Comparison of ENCODE assay signal across 23 cellular contexts in genomic region chr2:76763276-76763675, GRCh38.
"Had no signal": no experiment of that assay in that cellular context is flagged by ENCODE, and none has a peak within 500 bp of the region (broad histone marks: within the 10 kb centered on the region; RNA-seq: fewer than 3 reads in every experiment).

No MANE protein-coding gene starts in this region.

- H3K27me3 ChIP-seq: gastrocnemius medialis, neural progenitor cell, right lobe of liver, tibial nerve, upper lobe of left lung had no signal

- H3K36me3 Mint-ChIP-seq: memory B cell; naive B cell; neural progenitor cell; stimulated activated naive B cell treated with anti-CD40 and anti-IgM and Interleukin-4, amounts not matched to agents 10 μg/mL and 1 μg/mL and 100 μg/mL, for 72 hours had no signal

- H3K27me3 Mint-ChIP-seq: effector memory CD8-positive, alpha-beta T cell; memory B cell; naive B cell; progenitor cell of endocrine pancreas; stimulated activated naive B cell treated with anti-CD40 and anti-IgM and Interleukin-4, amounts not matched to agents 10 μg/mL and 1 μg/mL and 100 μg/mL, for 72 hours; stimulated activated naive CD8-positive, alpha-beta T cell treated with anti-CD3 and anti-CD28 coated beads, Interleukin-15, Interleukin-2, amounts not matched to agents 100 ng/mL and 50 ng/mL, for 24 hours had no signal

- H2AFZ ChIP-seq: neural progenitor cell, parathyroid adenoma had no signal

- H3K27ac Mint-ChIP-seq: effector memory CD8-positive, alpha-beta T cell; memory B cell; naive B cell; nephron; neural progenitor cell; progenitor cell of endocrine pancreas; stimulated activated naive B cell treated with anti-CD40 and anti-IgM and Interleukin-4, amounts not matched to agents 10 μg/mL and 1 μg/mL and 100 μg/mL, for 72 hours; stimulated activated naive CD8-positive, alpha-beta T cell treated with anti-CD3 and anti-CD28 coated beads, Interleukin-15, Interleukin-2, amounts not matched to agents 100 ng/mL and 50 ng/mL, for 24 hours had no signal

- H3K9me3 Mint-ChIP-seq: nephron, neural progenitor cell had no signal

- H3K79me2 ChIP-seq: parathyroid adenoma had no signal

- H3K4me1 Mint-ChIP-seq: memory B cell; naive B cell; nephron; stimulated activated naive B cell treated with anti-CD40 and anti-IgM and Interleukin-4, amounts not matched to agents 10 μg/mL and 1 μg/mL and 100 μg/mL, for 72 hours had no signal

- H3K4me2 ChIP-seq: neural progenitor cell had no signal

- ATAC-seq: effector memory CD8-positive, alpha-beta T cell; gastrocnemius medialis; left lobe of liver; mucosa of descending colon; right lobe of liver; stimulated activated naive B cell treated with anti-CD40 and anti-IgM and Interleukin-4, amounts not matched to agents 10 μg/mL and 1 μg/mL and 100 μg/mL, for 72 hours had no signal

- H3K27ac ChIP-seq: gastrocnemius medialis, neural progenitor cell, parathyroid adenoma, right lobe of liver, thoracic aorta, tibial nerve, upper lobe of left lung had no signal

- H3K9me3 ChIP-seq: gastrocnemius medialis, mucosa of descending colon, right lobe of liver, thoracic aorta, tibial nerve, upper lobe of left lung had no signal

- H3K9ac ChIP-seq: neural progenitor cell, parathyroid adenoma had no signal

- H3K4me3 Mint-ChIP-seq: effector memory CD8-positive, alpha-beta T cell; memory B cell; naive B cell; nephron; neural progenitor cell; stimulated activated naive B cell treated with anti-CD40 and anti-IgM and Interleukin-4, amounts not matched to agents 10 μg/mL and 1 μg/mL and 100 μg/mL, for 72 hours; stimulated activated naive CD8-positive, alpha-beta T cell treated with anti-CD3 and anti-CD28 coated beads, Interleukin-15, Interleukin-2, amounts not matched to agents 100 ng/mL and 50 ng/mL, for 24 hours had no signal

- H3K36me3 ChIP-seq: gastrocnemius medialis, neural progenitor cell, right lobe of liver, thoracic aorta, tibial nerve, upper lobe of left lung had no signal

- DNase-seq: cortex of kidney; effector memory CD8-positive, alpha-beta T cell; foreskin fibroblast; gastrocnemius medialis; head of caudate nucleus; mucosa of descending colon; naive B cell; right lobe of liver; small intestine; stimulated activated CD4-positive, alpha-beta T cell treated with anti-CD3 and anti-CD28 coated beads, Interleukin-15, amount 100 ng/mL, for 24 hours; stimulated activated CD4-positive, alpha-beta T cell treated with anti-CD3 and anti-CD28 coated beads, Interleukin-2, amount 100 ng/mL, for 48 hours; stimulated activated naive B cell treated with anti-CD40 and anti-IgM and Interleukin-4, amounts not matched to agents 10 μg/mL and 1 μg/mL and 100 μg/mL, for 72 hours; upper lobe of left lung had no signal

- H3K4me3 ChIP-seq: gastrocnemius medialis, lung, mucosa of descending colon, neural progenitor cell, right lobe of liver, thoracic aorta, tibial nerve, upper lobe of left lung had no signal
